Comparison of ENCODE assay signal across 8 cellular contexts in genomic region chr10:17216217-17216900, GRCh38. TPM values are rescaled to one million over a fixed set of nuclear protein-coding genes. Genes with fewer than 3 reads are reported as not detected.
DNase-seq lines count a peak whose midpoint lies in the region; ATAC-seq and TF ChIP-seq lines count a peak whose summit lies in the region.

No MANE protein-coding gene starts in this region.

- TF ChIP-seq POLR2A in esophagus squamous epithelium (IDR thresholded peaks at IDR 0.05), result no peak

- H3K4me1 Mint-ChIP-seq in CD4-positive, CD25-positive, alpha-beta regulatory T cell, result peaks cover 13 to 29% (median 18%) of the 10 kb centered on the region in 4 donors
- peaks cover 34% of the 10 kb centered on the region for H3K4me1 Mint-ChIP-seq in T-helper 1 cell treated with Interleukin-12 subunit alpha and Interleukin-12 subunit beta and Interleukin-4 antibody, amounts not matched to agents 30 μg/mL and 1 μg/mL, for 36 hours (ENCODE audit: low read depth)

- H3K79me1 ChIP-seq in trophoblast cell (ENCODE audit: low read length), result peaks cover 6% of the 10 kb centered on the region

- peak; percentile 97 for ATAC-seq in CD4-positive, CD25-positive, alpha-beta regulatory T cell (ENCODE audit: low read depth in 2 of 2)
- ATAC-seq in GM19351 (IDR thresholded peaks at IDR 0.05; ENCODE audit: unreplicated experiment) (peak; percentile 100), HG03280 (IDR thresholded peaks at IDR 0.05; ENCODE audit: unreplicated experiment) (peak; percentile 98)

- peak overlapping the region in 1 of 4 donors; percentile 32 for H3K4me3 Mint-ChIP-seq in CD4-positive, CD25-positive, alpha-beta regulatory T cell
- peak overlapping the region; percentile 28 for H3K4me3 Mint-ChIP-seq in T-helper 1 cell treated with Interleukin-12 subunit alpha and Interleukin-12 subunit beta and Interleukin-4 antibody, amounts not matched to agents 30 μg/mL and 1 μg/mL, for 36 hours

- peak; percentile 13 to 88 (median 31) for DNase-seq in CD4-positive, CD25-positive, alpha-beta regulatory T cell
- DNase-seq in esophagus squamous epithelium (lab: John Stamatoyannopoulos, UW), result no peak
- DNase-seq in trophoblast cell, result peak; percentile 29 to 58
- DNase-seq in NCI-H1105 (lab: John Stamatoyannopoulos, UW), result no peak
- DNase-seq in BE2C, result no peak

- TF ChIP-seq CTCF in esophagus squamous epithelium (IDR thresholded peaks at IDR 0.05), result no peak
- no peak for TF ChIP-seq CTCF in BE2C (IDR thresholded peaks at IDR 0.05; ENCODE audit: low read depth, low read length)

- H2BK120ac ChIP-seq in trophoblast cell (ENCODE audit: insufficient read depth, low read length, poor library complexity), result peak overlapping the region; percentile 50

- no peak overlapping the region for H3K18ac ChIP-seq in trophoblast cell (ENCODE audit: low read length)

- peaks cover 9% of the 10 kb centered on the region for H3K36me3 ChIP-seq in CD4-positive, CD25-positive, alpha-beta regulatory T cell (ENCODE audit: control insufficient read depth, insufficient read depth, low read length)
- H3K36me3 ChIP-seq in esophagus squamous epithelium (no peaks in the 10 kb centered on the region), trophoblast cell (ENCODE audit: control insufficient read depth in 1 of 2, insufficient read depth in 2 of 2, low read length in 2 of 2) (no peaks in the 10 kb centered on the region), BE2C (no peaks in the 10 kb centered on the region)

- peak overlapping the region; percentile 85 for H2BK12ac ChIP-seq in trophoblast cell (ENCODE audit: low read length)

- H2BK5ac ChIP-seq in trophoblast cell (ENCODE audit: low read depth, low read length, poor library complexity), result peak overlapping the region; percentile 27

- peak overlapping the region; percentile 47 for H4K8ac ChIP-seq in trophoblast cell (ENCODE audit: low read depth, low read length)

- no peak overlapping the region for H3K9ac ChIP-seq in trophoblast cell (ENCODE audit: low read length)

- H3K9me3 ChIP-seq in CD4-positive, CD25-positive, alpha-beta regulatory T cell (ENCODE audit: control insufficient read depth in 2 of 2, low read length in 2 of 2), result no peaks in the 10 kb centered on the region
- H3K9me3 ChIP-seq in esophagus squamous epithelium (no peaks in the 10 kb centered on the region), trophoblast cell (ENCODE audit: insufficient read depth, low read depth, low read length) (no peaks in the 10 kb centered on the region), BE2C (no peaks in the 10 kb centered on the region)

- peak overlapping the region; percentile 42 for H3K14ac ChIP-seq in trophoblast cell (ENCODE audit: low read length)

- peak overlapping the region; percentile 72 for H3K27ac ChIP-seq in CD4-positive, CD25-positive, alpha-beta regulatory T cell (ENCODE audit: insufficient read depth, low read length, poor library complexity, severe bottlenecking)
- H3K27ac ChIP-seq in esophagus squamous epithelium (peak overlapping the region; percentile 57 to 90 (median 72)), trophoblast cell (ENCODE audit: low read depth, low read length) (peak overlapping the region; percentile 7)

- peaks cover 16% of the 10 kb centered on the region for H3K4me1 ChIP-seq in CD4-positive, CD25-positive, alpha-beta regulatory T cell (ENCODE audit: control insufficient read depth, insufficient read depth, low read length, poor library complexity, severe bottlenecking)
- H3K4me1 ChIP-seq in esophagus squamous epithelium (peaks cover 0 to 25% (median 10%) of the 10 kb centered on the region in 3 donors), trophoblast cell (ENCODE audit: control insufficient read depth in 1 of 2, insufficient read depth in 2 of 2, low read length in 2 of 2) (peaks cover 3 to 5% of the 10 kb centered on the region in 2 experiments), BE2C (no peaks in the 10 kb centered on the region)

- H2AFZ ChIP-seq in trophoblast cell (ENCODE audit: insufficient read depth, low read length, poor library complexity), result no peak overlapping the region

- peak overlapping the region; percentile 47 for H2AK5ac ChIP-seq in trophoblast cell (ENCODE audit: low read length)

- H3K27ac Mint-ChIP-seq in CD4-positive, CD25-positive, alpha-beta regulatory T cell, result peak overlapping the region; percentile 53 to 82 (median 68)
- H3K27ac Mint-ChIP-seq in T-helper 1 cell treated with Interleukin-12 subunit alpha and Interleukin-12 subunit beta and Interleukin-4 antibody, amounts not matched to agents 30 μg/mL and 1 μg/mL, for 36 hours, result peak overlapping the region; percentile 96

- no peaks in the 10 kb centered on the region for H3K79me2 ChIP-seq in trophoblast cell (ENCODE audit: control insufficient read depth, insufficient read depth, low read length, poor library complexity)

- no peaks in the 10 kb centered on the region for H3K27me3 Mint-ChIP-seq in CD4-positive, CD25-positive, alpha-beta regulatory T cell
- no peaks in the 10 kb centered on the region for H3K27me3 Mint-ChIP-seq in T-helper 1 cell treated with Interleukin-12 subunit alpha and Interleukin-12 subunit beta and Interleukin-4 antibody, amounts not matched to agents 30 μg/mL and 1 μg/mL, for 36 hours (ENCODE audit: low read depth)

- 66 to 87% methylated on average over 5 of the region's 5 CpGs for WGBS in esophagus squamous epithelium, 2 donors
- no CpG with 5 or more reads among the region's 5 CpGs for WGBS in trophoblast cell (ENCODE audit: extremely low coverage, insufficient coverage, insufficient read length)

- peaks cover 12% of the 10 kb centered on the region for H3K36me3 Mint-ChIP-seq in CD4-positive, CD25-positive, alpha-beta regulatory T cell
- peaks cover 28% of the 10 kb centered on the region for H3K36me3 Mint-ChIP-seq in T-helper 1 cell treated with Interleukin-12 subunit alpha and Interleukin-12 subunit beta and Interleukin-4 antibody, amounts not matched to agents 30 μg/mL and 1 μg/mL, for 36 hours (ENCODE audit: low read depth)

- no peak overlapping the region for H3K4me3 ChIP-seq in CD4-positive, CD25-positive, alpha-beta regulatory T cell (ENCODE audit: low read depth, low read length)
- no peak overlapping the region for H3K4me3 ChIP-seq in esophagus squamous epithelium
- no peak overlapping the region for H3K4me3 ChIP-seq in trophoblast cell (ENCODE audit: low read depth, low read length)
- H3K4me3 ChIP-seq in BE2C (ENCODE audit: low read depth, low read length), result no peak overlapping the region

- H4K91ac ChIP-seq in trophoblast cell (ENCODE audit: low read depth, low read length), result peak overlapping the region; percentile 74

- H3K27me3 ChIP-seq in CD4-positive, CD25-positive, alpha-beta regulatory T cell (ENCODE audit: control insufficient read depth, insufficient read depth, low read length), result no peaks in the 10 kb centered on the region
- H3K27me3 ChIP-seq in esophagus squamous epithelium, result no peaks in the 10 kb centered on the region
- no peaks in the 10 kb centered on the region for H3K27me3 ChIP-seq in trophoblast cell (ENCODE audit: insufficient read depth, low read length)
- no peaks in the 10 kb centered on the region for H3K27me3 ChIP-seq in BE2C

- no peak overlapping the region for H3K4me2 ChIP-seq in trophoblast cell (ENCODE audit: low read length)

- intact Hi-C loops in esophagus squamous epithelium (cut with DNase I), result no loop called here

- H3K23ac ChIP-seq in trophoblast cell (ENCODE audit: low read length), result no peak overlapping the region

- H3K4ac ChIP-seq in trophoblast cell (ENCODE audit: low read depth, low read length), result peak overlapping the region; percentile 24

- H4K12ac ChIP-seq in trophoblast cell (ENCODE audit: low read depth, low read length), result no peak overlapping the region

- H3K9me3 Mint-ChIP-seq in CD4-positive, CD25-positive, alpha-beta regulatory T cell, result no peaks in the 10 kb centered on the region
- no peaks in the 10 kb centered on the region for H3K9me3 Mint-ChIP-seq in T-helper 1 cell treated with Interleukin-12 subunit alpha and Interleukin-12 subunit beta and Interleukin-4 antibody, amounts not matched to agents 30 μg/mL and 1 μg/mL, for 36 hours

RNA-seq across cellular contexts. Expression of gene VIM, which starts 11.7 kb away (rescaled TPM):
- 1,005 TPM for total RNA-seq in CD4-positive, CD25-positive, alpha-beta regulatory T cell
- 100 to 1,000 TPM; 430 to 556 (median 487) TPM for polyA plus RNA-seq in CD4-positive, CD25-positive, alpha-beta regulatory T cell
- total RNA-seq in esophagus squamous epithelium, result 1,000 to 10,000 TPM in 1 of 4 donors, 100 to 1,000 TPM in 2, 10 to 100 TPM in 1; 55.2 to 1,252 (median 375) TPM
- polyA plus RNA-seq in trophoblast cell (2013), result 408 and 429 TPM in 2 replicates
- 149 TPM for polyA plus RNA-seq in BE2C (2012; ENCODE audit: insufficient read depth, insufficient read length, low read depth)

RNA-seq across cellular contexts. Expression of gene TRDMT1, which starts 14.9 kb away (rescaled TPM):
- 12.2 TPM for total RNA-seq in CD4-positive, CD25-positive, alpha-beta regulatory T cell
- polyA plus RNA-seq in CD4-positive, CD25-positive, alpha-beta regulatory T cell, result 1 to 10 TPM; 5.8 to 8.6 (median 7.2) TPM
- 1 to 10 TPM; 1.3 to 5.9 (median 2.6) TPM for total RNA-seq in esophagus squamous epithelium
- polyA plus RNA-seq in trophoblast cell (2013), result 2.7 and 3.1 TPM in 2 replicates
- polyA plus RNA-seq in BE2C (2012; ENCODE audit: insufficient read depth, insufficient read length, low read depth), result 3.5 TPM

Comparison
In these comparisons a context has a peak if more than half of its experiments do, and no peak if none do; other contexts are left out.
1. DNase-seq: peak in CD4-positive, CD25-positive, alpha-beta regulatory T cell (3 of 3) and trophoblast cell (2 of 2); none in esophagus squamous epithelium (single experiment), NCI-H1105 (single experiment) and BE2C (single experiment).
2. H3K27ac ChIP-seq: peak in every context shown above with its lines; median percentile 72 in CD4-positive, CD25-positive, alpha-beta regulatory T cell; 72 in esophagus squamous epithelium; 7 in trophoblast cell.
3. Peak in every context shown above with its lines, with median percentiles within 50 percentile points of each other: ATAC-seq.